In the genomic region with DNA sequence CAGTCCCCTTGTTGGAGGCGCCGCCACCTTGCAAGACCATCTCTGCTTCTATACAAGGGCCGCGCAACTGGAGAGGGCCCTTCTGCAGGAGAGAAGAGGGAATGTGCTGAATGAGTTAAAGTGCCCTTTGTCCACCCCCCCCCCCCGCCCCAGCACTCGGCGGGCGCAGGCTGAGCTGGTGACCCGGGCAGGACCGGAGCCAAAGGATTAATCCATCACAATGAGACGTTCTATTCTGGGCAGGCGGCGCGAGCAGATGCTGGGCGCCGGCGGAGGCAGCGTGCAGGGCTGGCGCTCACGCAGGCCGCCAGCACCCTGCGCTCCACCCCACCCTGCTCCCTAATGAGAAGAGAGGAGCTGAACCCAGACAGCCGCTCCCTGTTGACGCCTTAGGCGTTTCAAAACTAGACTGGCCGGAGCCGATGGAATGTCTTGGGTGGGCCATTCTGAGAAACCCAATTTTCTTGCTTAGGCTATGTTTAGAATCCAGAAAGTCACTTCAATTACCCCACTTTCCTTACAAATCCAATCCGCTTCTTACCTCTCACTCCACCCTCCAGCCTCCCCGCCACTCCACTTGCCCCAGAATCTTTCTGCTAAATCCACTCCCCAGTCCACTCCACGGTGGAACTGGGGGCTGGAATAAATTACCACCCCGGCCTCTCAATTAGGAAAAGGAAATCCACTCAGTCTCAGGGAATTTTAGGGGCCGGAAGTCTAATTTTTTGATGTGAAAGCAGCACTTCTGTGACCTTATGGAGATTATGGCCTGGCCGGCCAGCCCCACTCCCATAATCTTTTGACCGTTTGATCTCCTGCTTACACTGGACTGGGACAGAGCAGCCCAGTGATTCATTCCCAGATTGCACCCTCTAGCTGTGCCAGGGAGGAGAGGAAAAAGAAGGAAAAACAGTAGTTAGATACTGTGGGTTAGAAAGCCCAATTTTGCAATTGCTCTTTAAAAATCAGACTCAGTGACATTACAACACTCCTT, we compare ENCODE assay signal across 8 cellular contexts. TPM values are rescaled to one million over a fixed set of nuclear protein-coding genes. Genes with fewer than 3 reads are reported as not detected.
A peak's percentile ranks its signal among the peaks of the same experiment; 100 is the strongest.
DNase-seq lines count a peak whose midpoint lies in the region; ATAC-seq and TF ChIP-seq lines count a peak whose summit lies in the region.
"Had no signal": no experiment of that assay in that cellular context is flagged by ENCODE, and none has a peak within 500 bp of the region (broad histone marks: within the 10 kb centered on the region; RNA-seq: fewer than 3 reads in every experiment).

No MANE protein-coding gene starts in this region.

- DNase-seq in HPDE6-E6E7 (ENCODE audit: extremely low spot score), result peak; percentile 60
- peak; percentile 81 for DNase-seq in Right ventricle myocardium inferior (ENCODE audit: missing footprints)
- DNase-seq in posterior cingulate gyrus, result peak; percentile 45 to 93 (median 58)
- no peak for DNase-seq in GM10266 (ENCODE audit: extremely low spot score)
- no peak for DNase-seq in activated T-cell treated with anti-CD3 and anti-CD28 coated beads, Interleukin-2, amount 50 U/mL, for 72 hours
- DNase-seq in activated CD4-positive, alpha-beta T cell treated with anti-CD3 and anti-CD28 coated beads, Interleukin-2, amount 10 ng/mL, durations not matched to agents 24 days and 14 days, result no peak

- ATAC-seq in SK-N-SH treated with all-trans-retinoic acid at 6 μM for 48 hours (peak; percentile 93), Right ventricle myocardium inferior (peak; percentile 93)
- ATAC-seq in activated T-cell treated with anti-CD3 and anti-CD28 coated beads, Interleukin-2, amount 50 U/mL, for 72 hours (replicated peaks in 1 of 2), result no peak

- no peaks in the 10 kb centered on the region for H3K9me3 Mint-ChIP-seq in activated T-cell treated with anti-CD3 and anti-CD28 coated beads, Interleukin-2, amount 50 U/mL, for 72 hours
- H3K9me3 Mint-ChIP-seq in activated CD4-positive, alpha-beta T cell treated with anti-CD3 and anti-CD28 coated beads, Interleukin-2, amount 10 ng/mL, durations not matched to agents 24 days and 14 days, result no peaks in the 10 kb centered on the region

- intact Hi-C loops in Right ventricle myocardium inferior (cut with DNase I) (loop anchor here (2.0 kb wide), 1 partner anchor 73 kb away; the partner anchor contains the start of gene ACTC1), posterior cingulate gyrus (cut with DNase I) (no loop called here)
- intact Hi-C loops in activated CD4-positive, alpha-beta T cell treated with anti-CD3 and anti-CD28 coated beads, Interleukin-2, amount 10 ng/mL, durations not matched to agents 24 days and 14 days (cut with micrococcal nuclease), result no loop called here

- no peak overlapping the region for H3K27ac Mint-ChIP-seq in activated T-cell treated with anti-CD3 and anti-CD28 coated beads, Interleukin-2, amount 50 U/mL, for 72 hours
- H3K27ac Mint-ChIP-seq in activated CD4-positive, alpha-beta T cell treated with anti-CD3 and anti-CD28 coated beads, Interleukin-2, amount 10 ng/mL, durations not matched to agents 24 days and 14 days, result no peak overlapping the region

- H3K4me1 Mint-ChIP-seq in activated T-cell treated with anti-CD3 and anti-CD28 coated beads, Interleukin-2, amount 50 U/mL, for 72 hours (ENCODE audit: low read depth), result no peaks in the 10 kb centered on the region
- H3K4me1 Mint-ChIP-seq in activated CD4-positive, alpha-beta T cell treated with anti-CD3 and anti-CD28 coated beads, Interleukin-2, amount 10 ng/mL, durations not matched to agents 24 days and 14 days, result no peaks in the 10 kb centered on the region

- H3K36me3 Mint-ChIP-seq in activated T-cell treated with anti-CD3 and anti-CD28 coated beads, Interleukin-2, amount 50 U/mL, for 72 hours (ENCODE audit: insufficient read depth in 2 of 2), result no peaks in the 10 kb centered on the region
- H3K36me3 Mint-ChIP-seq in activated CD4-positive, alpha-beta T cell treated with anti-CD3 and anti-CD28 coated beads, Interleukin-2, amount 10 ng/mL, durations not matched to agents 24 days and 14 days (ENCODE audit: low read depth), result no peaks in the 10 kb centered on the region

- peaks cover 62% of the 10 kb centered on the region for H3K27me3 Mint-ChIP-seq in activated T-cell treated with anti-CD3 and anti-CD28 coated beads, Interleukin-2, amount 50 U/mL, for 72 hours (ENCODE audit: low read depth)
- peaks cover 58% of the 10 kb centered on the region for H3K27me3 Mint-ChIP-seq in activated CD4-positive, alpha-beta T cell treated with anti-CD3 and anti-CD28 coated beads, Interleukin-2, amount 10 ng/mL, durations not matched to agents 24 days and 14 days

- H3K4me3 Mint-ChIP-seq in activated T-cell treated with anti-CD3 and anti-CD28 coated beads, Interleukin-2, amount 50 U/mL, for 72 hours, result no peak overlapping the region
- no peak overlapping the region for H3K4me3 Mint-ChIP-seq in activated CD4-positive, alpha-beta T cell treated with anti-CD3 and anti-CD28 coated beads, Interleukin-2, amount 10 ng/mL, durations not matched to agents 24 days and 14 days

- no peak for TF ChIP-seq CTCF in GM10266 (IDR thresholded peaks at IDR 0.05; ENCODE audit: control insufficient read depth, insufficient read depth, low read depth, missing control alignments)

TF ChIP-seq in SK-N-SH treated with all-trans-retinoic acid at 6 μM for 48 hours, 23 proteins besides CTCF, POLR2A, EP300 and RAD21:
- TF ChIP-seq, protein P1, sequence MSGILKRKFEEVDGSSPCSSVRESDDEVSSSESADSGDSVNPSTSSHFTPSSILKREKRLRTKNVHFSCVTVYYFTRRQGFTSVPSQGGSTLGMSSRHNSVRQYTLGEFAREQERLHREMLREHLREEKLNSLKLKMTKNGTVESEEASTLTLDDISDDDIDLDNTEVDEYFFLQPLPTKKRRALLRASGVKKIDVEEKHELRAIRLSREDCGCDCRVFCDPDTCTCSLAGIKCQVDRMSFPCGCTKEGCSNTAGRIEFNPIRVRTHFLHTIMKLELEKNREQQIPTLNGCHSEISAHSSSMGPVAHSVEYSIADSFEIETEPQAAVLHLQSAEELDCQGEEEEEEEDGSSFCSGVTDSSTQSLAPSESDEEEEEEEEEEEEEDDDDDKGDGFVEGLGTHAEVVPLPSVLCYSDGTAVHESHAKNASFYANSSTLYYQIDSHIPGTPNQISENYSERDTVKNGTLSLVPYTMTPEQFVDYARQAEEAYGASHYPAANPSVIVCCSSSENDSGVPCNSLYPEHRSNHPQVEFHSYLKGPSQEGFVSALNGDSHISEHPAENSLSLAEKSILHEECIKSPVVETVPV (CRISPR knock-in tag; IDR thresholded peaks at IDR 0.05), result no peak
TF ChIP-seq in SK-N-SH treated with all-trans-retinoic acid at 6 μM for 48 hours: peak in this region for 0.

RNA-seq across cellular contexts. Expression of gene GJD2, which starts 32.7 kb away (rescaled TPM):
- total RNA-seq in Right ventricle myocardium inferior, result not detected
- total RNA-seq in activated T-cell treated with anti-CD3 and anti-CD28 coated beads, Interleukin-2, amount 50 U/mL, for 72 hours, result not detected
- not detected in 2 replicates for total RNA-seq in activated CD4-positive, alpha-beta T cell treated with anti-CD3 and anti-CD28 coated beads, Interleukin-2, amount 10 ng/mL, durations not matched to agents 24 days and 14 days
- total RNA-seq: pulmonary artery endothelial cell had no signal

Comparison
In these comparisons a context has a peak if more than half of its experiments do, and no peak if none do; other contexts are left out.
1. DNase-seq: peak in HPDE6-E6E7 (single experiment), Right ventricle myocardium inferior (single experiment) and posterior cingulate gyrus (10 of 10); none in GM10266 (single experiment), activated T-cell treated with anti-CD3 and anti-CD28 coated beads, Interleukin-2, amount 50 U/mL, for 72 hours (0 of 2) and activated CD4-positive, alpha-beta T cell treated with anti-CD3 and anti-CD28 coated beads, Interleukin-2, amount 10 ng/mL, durations not matched to agents 24 days and 14 days (single experiment).
2. ATAC-seq: peak in SK-N-SH treated with all-trans-retinoic acid at 6 μM for 48 hours (single experiment) and Right ventricle myocardium inferior (single experiment); none in activated T-cell treated with anti-CD3 and anti-CD28 coated beads, Interleukin-2, amount 50 U/mL, for 72 hours (0 of 2).